9 cellular contexts compared by ENCODE assay signal in the genomic region with DNA sequence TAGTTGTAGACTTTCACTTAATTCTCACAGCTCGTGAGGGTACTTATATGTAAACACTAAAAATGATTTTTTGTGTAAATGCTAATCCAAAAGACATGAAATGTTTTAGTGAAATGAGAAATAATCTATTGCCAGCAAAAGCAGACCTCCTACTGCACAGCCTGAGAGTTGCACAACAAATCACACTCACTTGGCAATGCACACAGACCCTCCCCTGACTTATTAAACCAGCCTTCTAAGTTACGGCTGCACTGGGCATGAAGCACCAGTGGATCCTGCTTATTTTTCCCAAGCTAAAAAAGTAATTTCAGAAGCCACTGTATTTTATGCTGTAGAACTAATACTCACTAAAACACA. TPM values are rescaled to one million over a fixed set of nuclear protein-coding genes. Genes with fewer than 3 reads are reported as not detected.
DNase-seq lines count a peak whose midpoint lies in the region; ATAC-seq and TF ChIP-seq lines count a peak whose summit lies in the region.
"Had no signal": no experiment of that assay in that cellular context is flagged by ENCODE, and none has a peak within 500 bp of the region (broad histone marks: within the 10 kb centered on the region; RNA-seq: fewer than 3 reads in every experiment).

No MANE protein-coding gene starts in this region.

- no peak for TF ChIP-seq POLR2A in right lobe of liver (IDR thresholded peaks at IDR 0.05)

- H3K4me3 Mint-ChIP-seq in stimulated activated naive CD8-positive, alpha-beta T cell treated with anti-CD3 and anti-CD28 coated beads, Interleukin-15, amount 100 ng/mL, for 72 hours, result no peak overlapping the region

- TF ChIP-seq CTCF in LNCaP clone FGC (IDR thresholded peaks at IDR 0.05; ENCODE audit: control insufficient read depth, extremely low read depth, insufficient read depth), result no peak
- no peak for TF ChIP-seq CTCF in choroid plexus epithelial cell (conservative IDR thresholded peaks at IDR 0.05; ENCODE audit: low read depth, low read length)
- no peak for TF ChIP-seq CTCF in right lobe of liver (IDR thresholded peaks at IDR 0.05)

- peak overlapping the region in 2 of 3 donors; percentile 37 to 100 for H3K27ac ChIP-seq in right lobe of liver

- no peak overlapping the region for H3K27ac Mint-ChIP-seq in stimulated activated naive CD8-positive, alpha-beta T cell treated with anti-CD3 and anti-CD28 coated beads, Interleukin-15, amount 100 ng/mL, for 72 hours

- H3K36me3 ChIP-seq in right lobe of liver, result peaks cover 0 to 93% (median 30%) of the 10 kb centered on the region in 4 donors
- H3K36me3 ChIP-seq: HAP-1 had no signal

- H3K27me3 ChIP-seq in right lobe of liver, result no peaks in the 10 kb centered on the region

- DNase-seq in LNCaP clone FGC (ENCODE audit: low read depth), result peak; percentile 52
- peak; percentile 83 for DNase-seq in choroid plexus epithelial cell (ENCODE audit: low read depth)
- no peak for DNase-seq in right lobe of liver
- peak; percentile 63 for DNase-seq in superior temporal gyrus (ENCODE audit: extremely low spot score)
- DNase-seq in stimulated activated naive CD8-positive, alpha-beta T cell treated with anti-CD3 and anti-CD28 coated beads, Interleukin-15, amount 100 ng/mL, for 72 hours, result no peak

- peak overlapping the region; percentile 35 for H3K4me3 ChIP-seq in LNCaP clone FGC (ENCODE audit: low read depth, low read length)
- peak overlapping the region; percentile 14 for H3K4me3 ChIP-seq in choroid plexus epithelial cell (ENCODE audit: low read depth, low read length)
- no peak overlapping the region for H3K4me3 ChIP-seq in right lobe of liver
- H3K4me3 ChIP-seq: HAP-1 had no signal

- peaks cover 6% of the 10 kb centered on the region for H3K4me1 Mint-ChIP-seq in stimulated activated naive CD8-positive, alpha-beta T cell treated with anti-CD3 and anti-CD28 coated beads, Interleukin-15, amount 100 ng/mL, for 72 hours

- WGBS in right lobe of liver (ENCODE audit: insufficient coverage, low coverage, low lambda C conversion rate, missing lambda C conversion rate), result 7% methylated on average over 2 of the region's 2 CpGs

- H3K27me3 Mint-ChIP-seq in stimulated activated naive CD8-positive, alpha-beta T cell treated with anti-CD3 and anti-CD28 coated beads, Interleukin-15, amount 100 ng/mL, for 72 hours, result peaks cover 30% of the 10 kb centered on the region

- intact Hi-C loops in right lobe of liver (cut with DNase I), result no loop called here

- no peaks in the 10 kb centered on the region for H3K9me3 ChIP-seq in right lobe of liver
- H3K9me3 ChIP-seq: HAP-1 had no signal

- peaks cover 0 to 58% (median 12%) of the 10 kb centered on the region in 4 donors for H3K4me1 ChIP-seq in right lobe of liver

- H3K9me3 Mint-ChIP-seq in stimulated activated naive CD8-positive, alpha-beta T cell treated with anti-CD3 and anti-CD28 coated beads, Interleukin-15, amount 100 ng/mL, for 72 hours, result no peaks in the 10 kb centered on the region

- peak in 3 of 4 donors; percentile 12 to 23 (median 21) for ATAC-seq in right lobe of liver
- ATAC-seq in GM21528 (IDR thresholded peaks at IDR 0.05; ENCODE audit: low FRiP score, unreplicated experiment), result no peak
- ATAC-seq in HG03045 (IDR thresholded peaks at IDR 0.05; ENCODE audit: unreplicated experiment), result no peak
- ATAC-seq in HG03460 (IDR thresholded peaks at IDR 0.05; ENCODE audit: unreplicated experiment), result no peak
- ATAC-seq in stimulated activated naive CD8-positive, alpha-beta T cell treated with anti-CD3 and anti-CD28 coated beads, Interleukin-15, amount 100 ng/mL, for 72 hours, result no peak

RNA-seq across cellular contexts. Expression of gene ERRFI1, which starts 10.3 kb away (rescaled TPM):
- total RNA-seq in right lobe of liver, result 100 to 1,000 TPM; 109 to 539 (median 214) TPM

RNA-seq across cellular contexts. Expression of gene PARK7, which starts 54.3 kb away (rescaled TPM):
- 100 to 1,000 TPM; 144 to 218 (median 173) TPM for total RNA-seq in right lobe of liver

Comparison
In these comparisons a context has a peak if more than half of its experiments do, and no peak if none do; other contexts are left out.
1. DNase-seq: peak in LNCaP clone FGC (single experiment), choroid plexus epithelial cell (single experiment) and superior temporal gyrus (single experiment); none in right lobe of liver (0 of 3) and stimulated activated naive CD8-positive, alpha-beta T cell treated with anti-CD3 and anti-CD28 coated beads, Interleukin-15, amount 100 ng/mL, for 72 hours (0 of 2).
2. H3K4me3 ChIP-seq: peak in LNCaP clone FGC (single experiment) and choroid plexus epithelial cell (single experiment); none in right lobe of liver (0 of 3).
3. ATAC-seq: peak in right lobe of liver (3 of 4); none in GM21528 (single experiment), HG03045 (single experiment), HG03460 (single experiment) and stimulated activated naive CD8-positive, alpha-beta T cell treated with anti-CD3 and anti-CD28 coated beads, Interleukin-15, amount 100 ng/mL, for 72 hours (single experiment).